In genomic region chr1:30192969-30193630, GRCh38 we compare ENCODE assay signal across 22 cellular contexts.
"Had no signal": no experiment of that assay in that cellular context is flagged by ENCODE, and none has a peak within 500 bp of the region (broad histone marks: within the 10 kb centered on the region; RNA-seq: fewer than 3 reads in every experiment).

No MANE protein-coding gene starts in this region.

- H2AFZ ChIP-seq: hepatocyte had no signal

- H3K9me3 ChIP-seq: left ventricle myocardium inferior, stomach, transverse colon, uterus had no signal

- H3K27me3 ChIP-seq: transverse colon, uterus had no signal

- H3K27ac Mint-ChIP-seq: activated naive CD8-positive, alpha-beta T cell treated with anti-CD3 and anti-CD28 coated beads for 36 hours; stimulated activated memory B cell treated with anti-CD40 and anti-IgM and Interleukin-4, amounts not matched to agents 10 μg/mL and 1 μg/mL and 100 μg/mL, for 72 hours had no signal

- H3K27ac ChIP-seq: hepatocyte, left ventricle myocardium inferior, stomach, transverse colon, uterus, WERI-Rb-1 had no signal

- H3K4me1 Mint-ChIP-seq: stimulated activated memory B cell treated with anti-CD40 and anti-IgM and Interleukin-4, amounts not matched to agents 10 μg/mL and 1 μg/mL and 100 μg/mL, for 72 hours had no signal

- H3K4me2 ChIP-seq: hepatocyte had no signal

- H3K79me2 ChIP-seq: hepatocyte had no signal

- ATAC-seq: activated T-cell treated with anti-CD3 and anti-CD28 coated beads, Interleukin-2, amount 50 U/mL, for 4 hours; sciatic nerve; stimulated activated memory B cell treated with anti-CD40 and anti-IgM and Interleukin-4, amounts not matched to agents 10 μg/mL and 1 μg/mL and 100 μg/mL, for 72 hours had no signal

- DNase-seq: activated CD4-positive, alpha-beta T cell treated with anti-CD3 and anti-CD28 coated beads, Interleukin-2, amount 50 U/mL, for 1 hour; activated CD4-positive, CD25-positive, alpha-beta regulatory T cell treated with anti-CD3 and anti-CD28 coated beads, Interleukin-2, amount 50 U/mL, for 72 hours; activated CD8-positive, alpha-beta memory T cell treated with anti-CD3 and anti-CD28 coated beads, Interleukin-2, amount 50 U/mL, for 48 hours; activated naive CD4-positive, alpha-beta T cell treated with Interleukin-2 at 50 U/mL for 16 hours; activated naive CD8-positive, alpha-beta T cell treated with anti-CD3 and anti-CD28 coated beads for 36 hours; activated T-cell treated with anti-CD3 and anti-CD28 coated beads, Interleukin-2, amount 50 U/mL, for 4 hours; effector CD8-positive, alpha-beta T cell; foreskin melanocyte; left ventricle myocardium inferior; mammary epithelial cell; midbrain; small intestine; stomach; SW 1271; transverse colon; uterus; WERI-Rb-1 had no signal

- H3K36me3 ChIP-seq: left ventricle myocardium inferior, stomach, transverse colon, uterus, WERI-Rb-1 had no signal

- H3K36me3 Mint-ChIP-seq: activated naive CD8-positive, alpha-beta T cell treated with anti-CD3 and anti-CD28 coated beads for 36 hours; stimulated activated memory B cell treated with anti-CD40 and anti-IgM and Interleukin-4, amounts not matched to agents 10 μg/mL and 1 μg/mL and 100 μg/mL, for 72 hours had no signal

- H3K9me3 Mint-ChIP-seq: activated naive CD8-positive, alpha-beta T cell treated with anti-CD3 and anti-CD28 coated beads for 36 hours; activated T-cell treated with anti-CD3 and anti-CD28 coated beads, Interleukin-2, amount 50 U/mL, for 4 hours; nephron had no signal

- FAIRE-seq: bronchial epithelial cell, small intestine had no signal

- H3K4me3 ChIP-seq: hepatocyte, left ventricle myocardium inferior, stomach, transverse colon, uterus had no signal

- H3K4me3 Mint-ChIP-seq: activated naive CD8-positive, alpha-beta T cell treated with anti-CD3 and anti-CD28 coated beads for 36 hours; activated T-cell treated with anti-CD3 and anti-CD28 coated beads, Interleukin-2, amount 50 U/mL, for 4 hours; nephron; stimulated activated memory B cell treated with anti-CD40 and anti-IgM and Interleukin-4, amounts not matched to agents 10 μg/mL and 1 μg/mL and 100 μg/mL, for 72 hours had no signal
